ENCODE assay signal across 9 cellular contexts in genomic region chr18:35458677-35459441, GRCh38. TPM values are rescaled to one million over a fixed set of nuclear protein-coding genes. Genes with fewer than 3 reads are reported as not detected.
DNase-seq lines count a peak whose midpoint lies in the region; ATAC-seq and TF ChIP-seq lines count a peak whose summit lies in the region.
"Had no signal": no experiment of that assay in that cellular context is flagged by ENCODE, and none has a peak within 500 bp of the region (broad histone marks: within the 10 kb centered on the region; RNA-seq: fewer than 3 reads in every experiment).

No MANE protein-coding gene starts in this region.

- no peak overlapping the region for H3K9ac ChIP-seq in colonic mucosa (ENCODE audit: low read depth in 2 of 2, low read length in 2 of 2)

- 55 to 72% methylated on average over 4 of the region's 4 CpGs for WGBS in lung, 2 donors

- H3K4me1 ChIP-seq in colonic mucosa: no peaks in the 10 kb centered on the region
- H3K4me1 ChIP-seq in lung (ENCODE audit: control insufficient read depth in 2 of 2, insufficient read depth in 2 of 2, low read length in 2 of 2): peaks cover 7 to 25% of the 10 kb centered on the region in 2 donors

- H3K4me3 ChIP-seq in colonic mucosa: no peak overlapping the region
- no peak overlapping the region for H3K4me3 ChIP-seq in lung

- intact Hi-C loops in colonic mucosa (cut with DNase I): no loop called here

- TF ChIP-seq CTCF in GM13977 (IDR thresholded peaks at IDR 0.05; ENCODE audit: extremely low read depth, insufficient read depth, missing control alignments) (no peak), colonic mucosa (IDR thresholded peaks at IDR 0.05) (no peak), lung (IDR thresholded peaks at IDR 0.05; ENCODE audit: control extremely low read depth, extremely low read depth) (no peak)

- in situ Hi-C loops in GM13977 (cut with MboI; ENCODE audit: low pct_unique_long_range_greater_than_20kb, low sequenced_read_pairs, unreplicated experiment): no loop called here

- H3K9me3 ChIP-seq in colonic mucosa (no peaks in the 10 kb centered on the region), lung (ENCODE audit: control insufficient read depth in 2 of 2, insufficient read depth in 1 of 2, low read length in 1 of 2) (no peaks in the 10 kb centered on the region)

- peak; percentile 27 for DNase-seq in GM13977 (ENCODE audit: low spot score)
- DNase-seq in HS-27A (ENCODE audit: low read depth): peak; percentile 84
- DNase-seq in colonic mucosa: peak; percentile 76
- DNase-seq in lung (ENCODE audit: low spot score): peak; percentile 55
- DNase-seq in stimulated activated CD4-positive, alpha-beta T cell treated with anti-CD3 and anti-CD28 coated beads, Interleukin-4, amount 100 ng/mL, for 1 hour: no peak
- no peak for DNase-seq in NCI-H187 (lab: John Stamatoyannopoulos, UW)
- no peak for DNase-seq in NOMO-1 treated with DMSO at 0.1 percent for 48 hours (lab: John Stamatoyannopoulos, UW; ENCODE audit: unreplicated experiment)
- DNase-seq in NCI-H2029 treated with DMSO at 0.1 percent for 48 hours (lab: John Stamatoyannopoulos, UW): no peak

- peak; percentile 38 for ATAC-seq in lung (ENCODE audit: insufficient read depth, low FRiP score)

- H3K27me3 ChIP-seq in colonic mucosa: no peaks in the 10 kb centered on the region
- no peaks in the 10 kb centered on the region for H3K27me3 ChIP-seq in lung (ENCODE audit: control insufficient read depth, insufficient read depth)

- H3K27ac ChIP-seq in colonic mucosa (peak overlapping the region; percentile 35), lung (ENCODE audit: low read depth in 1 of 2, low read length in 1 of 2) (peak overlapping the region; percentile 55 to 58)
- H3K27ac ChIP-seq: HL-60 had no signal

- H3K36me3 ChIP-seq in colonic mucosa (no peaks in the 10 kb centered on the region), lung (ENCODE audit: control insufficient read depth in 2 of 2, insufficient read depth in 2 of 2, low read length in 2 of 2) (no peaks in the 10 kb centered on the region)

RNA-seq across cellular contexts. Expression of gene INO80C, which starts 38.9 kb away (rescaled TPM):
- total RNA-seq in colonic mucosa (10 to 100 TPM; 31.0 to 32.1 TPM), lung (10 to 100 TPM; 26.7 to 31.5 TPM)
- polyA plus RNA-seq in lung: 10 to 100 TPM; 31.5 to 35.6 TPM

Comparison
In these comparisons a context has a peak if more than half of its experiments do, and no peak if none do; other contexts are left out.
1. DNase-seq: peak in GM13977 (single experiment), HS-27A (single experiment), colonic mucosa (single experiment) and lung (single experiment); none in stimulated activated CD4-positive, alpha-beta T cell treated with anti-CD3 and anti-CD28 coated beads, Interleukin-4, amount 100 ng/mL, for 1 hour (single experiment), NCI-H187 (0 of 2), NOMO-1 treated with DMSO at 0.1 percent for 48 hours (single experiment) and NCI-H2029 treated with DMSO at 0.1 percent for 48 hours (single experiment).